In the genomic region with DNA sequence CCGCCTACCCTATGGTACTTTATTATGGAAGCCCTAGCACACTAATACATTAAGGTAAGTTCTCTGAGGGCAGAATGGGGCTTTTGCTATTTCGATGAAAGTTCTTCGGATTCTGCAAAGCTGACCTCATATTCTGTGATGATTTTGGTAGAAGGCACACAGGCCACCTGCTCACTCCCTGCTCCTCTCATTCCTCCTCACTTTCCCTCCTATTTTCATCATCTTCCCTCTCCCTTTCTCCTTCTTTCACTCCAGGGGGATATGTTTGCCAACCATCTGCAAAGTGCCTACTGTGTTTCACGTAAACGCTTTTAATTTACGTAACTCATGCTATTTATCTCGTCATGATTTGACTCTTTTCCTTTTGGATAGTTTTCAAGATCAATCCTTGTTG, we compare ENCODE assay signal across 17 cellular contexts. TPM values are rescaled to one million over a fixed set of nuclear protein-coding genes. Genes with fewer than 3 reads are reported as not detected.
DNase-seq lines count a peak whose midpoint lies in the region; ATAC-seq and TF ChIP-seq lines count a peak whose summit lies in the region.
"Had no signal": no experiment of that assay in that cellular context is flagged by ENCODE, and none has a peak within 500 bp of the region (broad histone marks: within the 10 kb centered on the region; RNA-seq: fewer than 3 reads in every experiment).

No MANE protein-coding gene starts in this region.

- H3K27me3 ChIP-seq in hepatocyte (no peaks in the 10 kb centered on the region), stomach smooth muscle (ENCODE audit: control insufficient read depth in 1 of 2, insufficient read depth in 2 of 2, low read length in 2 of 2) (no peaks in the 10 kb centered on the region)

- TF ChIP-seq CTCF in hepatocyte (IDR thresholded peaks at IDR 0.05; ENCODE audit: poor library complexity), result no peak

- WGBS in hepatocyte (ENCODE audit: low lambda C conversion rate, missing lambda C conversion rate), result 82% methylated on average over 7 of the region's 7 CpGs

- H3K4me1 Mint-ChIP-seq in activated naive CD4-positive, alpha-beta T cell treated with anti-CD3 and anti-CD28 coated beads, Interleukin-2, amount 50 U/mL, for 24 hours, result peaks cover 7% of the 10 kb centered on the region

- no peak overlapping the region for H3K4me3 Mint-ChIP-seq in activated naive CD4-positive, alpha-beta T cell treated with anti-CD3 and anti-CD28 coated beads, Interleukin-2, amount 50 U/mL, for 24 hours
- H3K4me3 Mint-ChIP-seq: CD14-positive monocyte had no signal

- H3K36me3 ChIP-seq in hepatocyte (replicated peaks; ENCODE audit: insufficient read depth, low read depth) (no peaks in the 10 kb centered on the region), stomach smooth muscle (ENCODE audit: control insufficient read depth in 2 of 2, insufficient read depth in 2 of 2, low read length in 2 of 2) (no peaks in the 10 kb centered on the region)

- no peak overlapping the region for H3K4me2 ChIP-seq in hepatocyte

- no peaks in the 10 kb centered on the region for H3K9me3 ChIP-seq in hepatocyte (ENCODE audit: low read depth)
- H3K9me3 ChIP-seq in stomach smooth muscle (ENCODE audit: control insufficient read depth in 2 of 2, low read length in 2 of 2), result no peaks in the 10 kb centered on the region

- no peaks in the 10 kb centered on the region for H4K20me1 ChIP-seq in hepatocyte (ENCODE audit: insufficient read depth, poor library complexity, severe bottlenecking)

- H3K9me2 ChIP-seq in hepatocyte (replicated peaks; ENCODE audit: insufficient read depth), result no peaks in the 10 kb centered on the region

- H3K27ac ChIP-seq in hepatocyte, result peak overlapping the region; percentile 80
- peak overlapping the region; percentile 70 for H3K27ac ChIP-seq in stomach smooth muscle (ENCODE audit: low read length)
- H3K27ac ChIP-seq: HL-60 had no signal

- ATAC-seq in activated naive CD4-positive, alpha-beta T cell treated with anti-CD3 and anti-CD28 coated beads, Interleukin-2, amount 50 U/mL, for 72 hours, result no peak
- ATAC-seq in HG03460 (IDR thresholded peaks at IDR 0.05; ENCODE audit: unreplicated experiment) (no peak), HG03139 (IDR thresholded peaks at IDR 0.05; ENCODE audit: unreplicated experiment) (no peak)

- peaks cover 21% of the 10 kb centered on the region for H3K4me1 ChIP-seq in hepatocyte (ENCODE audit: insufficient read depth)
- H3K4me1 ChIP-seq in stomach smooth muscle (ENCODE audit: control insufficient read depth, insufficient read depth, low read length), result peaks cover 33% of the 10 kb centered on the region

- H3K27ac Mint-ChIP-seq in activated naive CD4-positive, alpha-beta T cell treated with anti-CD3 and anti-CD28 coated beads, Interleukin-2, amount 50 U/mL, for 24 hours, result peak overlapping the region; percentile 20
- H3K27ac Mint-ChIP-seq in activated naive CD4-positive, alpha-beta T cell treated with anti-CD3 and anti-CD28 coated beads, Interleukin-2, amount 50 U/mL, for 72 hours, result no peak overlapping the region

- H3K27me3 Mint-ChIP-seq in activated naive CD4-positive, alpha-beta T cell treated with anti-CD3 and anti-CD28 coated beads, Interleukin-2, amount 50 U/mL, for 24 hours, result no peaks in the 10 kb centered on the region

- H3K36me3 Mint-ChIP-seq in activated naive CD4-positive, alpha-beta T cell treated with anti-CD3 and anti-CD28 coated beads, Interleukin-2, amount 50 U/mL, for 24 hours, result no peaks in the 10 kb centered on the region
- H3K36me3 Mint-ChIP-seq in activated naive CD4-positive, alpha-beta T cell treated with anti-CD3 and anti-CD28 coated beads, Interleukin-2, amount 50 U/mL, for 72 hours, result peaks cover 3 to 11% of the 10 kb centered on the region in 2 donors
- H3K36me3 Mint-ChIP-seq: CD14-positive monocyte had no signal

- no peak overlapping the region for H2AFZ ChIP-seq in hepatocyte

- H3K9ac ChIP-seq in stomach smooth muscle (ENCODE audit: low read length in 2 of 2), result peak overlapping the region in 1 of 2 donors; percentile 36

- no peaks in the 10 kb centered on the region for H3K79me2 ChIP-seq in hepatocyte

- no peaks in the 10 kb centered on the region for H3K9me3 Mint-ChIP-seq in activated naive CD4-positive, alpha-beta T cell treated with anti-CD3 and anti-CD28 coated beads, Interleukin-2, amount 50 U/mL, for 24 hours
- H3K9me3 Mint-ChIP-seq in activated naive CD4-positive, alpha-beta T cell treated with anti-CD3 and anti-CD28 coated beads, Interleukin-2, amount 50 U/mL, for 72 hours, result peaks cover 0 to 11% of the 10 kb centered on the region in 2 donors

- DNase-seq in activated naive CD4-positive, alpha-beta T cell treated with anti-CD3 and anti-CD28 coated beads, Interleukin-2, amount 50 U/mL, for 72 hours (ENCODE audit: low spot score in 2 of 2), result no peak
- no peak for DNase-seq in hepatocyte (ENCODE audit: low spot score)
- DNase-seq in HUDEP-2 (lab: John Stamatoyannopoulos, UW; ENCODE audit: unreplicated experiment in 76 of 76), result no peak
- DNase-seq in NCI-H2196 treated with DMSO at 0.1 percent for 48 hours (lab: John Stamatoyannopoulos, UW; ENCODE audit: unreplicated experiment), result no peak
- DNase-seq: 8988T, DND-41, NCI-H1105, NCI-H1694, NCI-H510A, NCI-H774, SHP77 had no signal

- H3K4me3 ChIP-seq in hepatocyte (no peak overlapping the region), stomach smooth muscle (ENCODE audit: low read length in 2 of 2) (no peak overlapping the region)

RNA-seq across cellular contexts. Expression of gene ETS2, which starts 45.0 kb away (rescaled TPM):
- total RNA-seq in activated naive CD4-positive, alpha-beta T cell treated with anti-CD3 and anti-CD28 coated beads, Interleukin-2, amount 50 U/mL, for 72 hours, result 10 to 100 TPM; 35.8 to 48.3 TPM
- total RNA-seq in hepatocyte, result 91.9 and 95.1 TPM in 2 replicates
- 104 and 106 TPM in 2 replicates for polyA plus RNA-seq in hepatocyte
